Comparison of ENCODE assay signal across 8 cellular contexts in genomic region chr9:35658894-35659220, GRCh38. TPM values are rescaled to one million over a fixed set of nuclear protein-coding genes. Genes with fewer than 3 reads are reported as not detected.
DNase-seq lines count a peak whose midpoint lies in the region; ATAC-seq, FAIRE-seq and TF ChIP-seq lines count a peak whose summit lies in the region.

No MANE protein-coding gene starts in this region.

- in situ Hi-C loops in Panc1 (cut with HindIII; ENCODE audit: low pct_unique_long_range_greater_than_20kb, low sequenced_read_pairs): no loop called here

- ATAC-seq in A549 (peak; percentile 12 to 22), Panc1 (peak; percentile 32), HG03432 (IDR thresholded peaks at IDR 0.05; ENCODE audit: unreplicated experiment) (no peak), HG03095 (IDR thresholded peaks at IDR 0.05; ENCODE audit: unreplicated experiment) (no peak)

- H3K4me1 ChIP-seq in A549: peaks cover 27% of the 10 kb centered on the region
- H3K4me1 ChIP-seq in Panc1 (ENCODE audit: control insufficient read depth, insufficient read depth, low read length): peaks cover 49% of the 10 kb centered on the region
- peaks cover 8% of the 10 kb centered on the region for H3K4me1 ChIP-seq in ectodermal cell (ENCODE audit: control insufficient read depth, insufficient read depth, low read length)
- H3K4me1 ChIP-seq in mononuclear cell (ENCODE audit: insufficient read depth, low read length): peaks cover 69% of the 10 kb centered on the region

- no peak for TF ChIP-seq CTCF in A549 (IDR thresholded peaks at IDR 0.05)
- TF ChIP-seq CTCF in GM06990 (IDR thresholded peaks at IDR 0.05; ENCODE audit: insufficient read depth, low read length, poor library complexity, severe bottlenecking): no peak
- no peak for TF ChIP-seq CTCF in Panc1 (IDR thresholded peaks at IDR 0.05)

- DNase-seq in A549 (ENCODE audit: low read depth in 1 of 2, low spot score in 1 of 2) (peak in 1 of 2 experiments; percentile 67), GM06990 (ENCODE audit: extremely low read depth, insufficient read length) (no peak), Panc1 (ENCODE audit: low read depth, low spot score) (no peak), HTR-8/SVneo (ENCODE audit: insufficient read length, low spot score) (no peak)

- POLR2A ChIA-PET in A549 (lab: Yijun Ruan, JAX) (interaction anchor here (1.6 to 3.1 kb wide), 6 partner anchors 9 to 90 kb away, joined by 5 to 38 read pairs (median 8); partner anchors contain the start of genes CREB3, GBA2, RGP1 and TESK1), Panc1 (lab: Charles Lee) (interaction anchor here (0.7 to 1.6 kb wide), 5 partner anchors 21 to 74 kb away, joined by 3 to 4 read pairs (median 3); partner anchors contain the start of genes CREB3 and TLN1)

- H3K36me3 ChIP-seq in GM06990 (ENCODE audit: control insufficient read depth, insufficient read depth, low read length) (peaks cover 12% of the 10 kb centered on the region), Panc1 (ENCODE audit: control insufficient read depth, insufficient read depth, low read length) (peaks cover 3% of the 10 kb centered on the region), ectodermal cell (ENCODE audit: control insufficient read depth, insufficient read depth, low read length) (peaks cover 24% of the 10 kb centered on the region)

- peak overlapping the region; percentile 93 to 98 for H3K27ac ChIP-seq in A549
- peak overlapping the region; percentile 94 for H3K27ac ChIP-seq in Panc1 (ENCODE audit: low read length)
- no peak overlapping the region for H3K27ac ChIP-seq in ectodermal cell (ENCODE audit: insufficient read depth, low read depth, low read length, poor library complexity, severe bottlenecking)

- TF ChIP-seq RAD21 in A549 (conservative IDR thresholded peaks at IDR 0.05 in 1 of 2, IDR thresholded peaks at IDR 0.05 in 1 of 2): no peak

- CTCF ChIA-PET in A549 (lab: Yijun Ruan, JAX): interaction anchor here (0.7 to 21.5 kb wide), 19 partner anchors 12 to 223 kb away, joined by 3 to 498 read pairs (median 5); partner anchors contain the start of genes CA9, CREB3, MSMP and RUSC2
- CTCF ChIA-PET in Panc1 (lab: Charles Lee): interaction anchor here (0.8 to 1.0 kb wide), 3 partner anchors 9 to 74 kb away, joined by 3 to 4 read pairs (median 4); partner anchors contain the start of genes CREB3 and TLN1

- TF ChIP-seq EP300 in A549 (IDR thresholded peaks at IDR 0.05): no peak

- no TSS peak for BruUV-seq in Panc1 (replicated peaks; lab: Mats Ljungman, UMichigan)

- H3K4me2 ChIP-seq in A549: peak overlapping the region; percentile 79

- intact Hi-C loops in Panc1 (cut with micrococcal nuclease; ENCODE audit: unreplicated experiment): loop anchor here (5.0 to 10.0 kb wide), 3 partner anchors 33 to 156 kb away; partner anchors contain the start of genes HINT2 and SPAG8

- no peak for FAIRE-seq in A549 (lab: Jason Lieb, UNC)
- no peak for FAIRE-seq in HTR-8/SVneo (lab: Jason Lieb, UNC)

- H3K4me3 ChIP-seq in A549 (peak overlapping the region; percentile 68), GM06990 (replicated peaks; ENCODE audit: low read depth, low read length) (peak overlapping the region; percentile 96), Panc1 (ENCODE audit: low read depth in 2 of 2, low read length in 2 of 2) (peak overlapping the region; percentile 64 to 70), ectodermal cell (ENCODE audit: insufficient read depth, low read depth, low read length) (peak overlapping the region; percentile 84), mononuclear cell (ENCODE audit: low read length) (peak overlapping the region; percentile 87)

- TF ChIP-seq POLR2A in A549 (IDR thresholded peaks at IDR 0.05; ENCODE audit: low read length): no peak

- no peaks in the 10 kb centered on the region for H3K9me3 ChIP-seq in A549
- H3K9me3 ChIP-seq in Panc1 (ENCODE audit: control insufficient read depth, insufficient read depth, low read depth, low read length): no peaks in the 10 kb centered on the region
- no peaks in the 10 kb centered on the region for H3K9me3 ChIP-seq in ectodermal cell (ENCODE audit: control insufficient read depth, low read length)
- H3K9me3 ChIP-seq in mononuclear cell (ENCODE audit: low read depth, low read length): no peaks in the 10 kb centered on the region

- H3K27me3 ChIP-seq in GM06990 (replicated peaks; ENCODE audit: control insufficient read depth, insufficient read depth, low read length) (no peaks in the 10 kb centered on the region), Panc1 (ENCODE audit: control insufficient read depth, insufficient read depth, low read length) (no peaks in the 10 kb centered on the region), ectodermal cell (ENCODE audit: control insufficient read depth, insufficient read depth, low read length, poor library complexity, severe bottlenecking) (peaks cover 10% of the 10 kb centered on the region), mononuclear cell (ENCODE audit: insufficient read depth, low read length) (no peaks in the 10 kb centered on the region)

- 0% methylated on average over 4 of the region's 4 CpGs for WGBS in A549 (ENCODE audit: missing lambda C conversion rate)
- WGBS in ectodermal cell, 2 experiments: 8 to 13% methylated on average over 4 of the region's 4 CpGs

TF ChIP-seq in A549, 52 proteins besides CTCF, POLR2A, EP300 and RAD21:
- TF ChIP-seq BHLHE40 (IDR thresholded peaks at IDR 0.05; ENCODE audit: low read depth, low read length): 0 out of 2 replicates have a peak, but pooled peaks have one; percentile 7
- no peak for TF ChIP-seq CEBPB (IDR thresholded peaks at IDR 0.05)

RNA-seq across cellular contexts. Expression of gene CCDC107, which starts 0.8 kb away (rescaled TPM):
- polyA plus RNA-seq in A549 (2011; rRNA removed) (11.0 and 13.3 TPM in 2 replicates), A549 (2017; fragmentation: RNase III; extraction: RNeasy Plus Mini Kit Qiagen cat#74134 plus additional on column Dnase treatment) (20.4 to 21.9 TPM (median 20.7 TPM) in 3 replicates)
- 24.8 and 25.7 TPM in 2 replicates for polyA plus RNA-seq in A549 (2012; cell fraction: cytosol; rRNA removed)
- 16.2 and 17.0 TPM in 2 replicates for polyA plus RNA-seq in A549 (2012; cell fraction: nucleus; rRNA removed)
- polyA minus RNA-seq in A549 (2011; rRNA and poly(A)+ RNA removed): 6.2 and 9.3 TPM in 2 replicates
- total RNA-seq in Panc1 (2021; ENCODE audit: unreplicated experiment) (39.9 TPM), mononuclear cell (6.9 TPM)
- 87.7 TPM for polyA plus RNA-seq in Panc1 (2012; ENCODE audit: insufficient read length)
- polyA plus RNA-seq in ectodermal cell (2013, experiment 1 of 4): 14.5 TPM
- polyA plus RNA-seq in ectodermal cell (2013, experiment 2 of 4): 12.9 TPM
- 16.5 TPM for polyA plus RNA-seq in ectodermal cell (2013, experiment 3 of 4)
- polyA plus RNA-seq in ectodermal cell (2013, experiment 4 of 4): 16.4 TPM

RNA-seq across cellular contexts. Expression of gene RMRP, which starts 1.0 kb away (rescaled TPM):
- 80.2 and 257 TPM in 2 replicates for polyA plus RNA-seq in A549 (2011; rRNA removed)
- 70.8 and 88.5 TPM in 2 replicates for polyA plus RNA-seq in A549 (2012; cell fraction: cytosol; rRNA removed)
- polyA plus RNA-seq in A549 (2012; cell fraction: nucleus; rRNA removed): 313 TPM in 1 of 2 replicates, not detected in the other
- polyA plus RNA-seq in A549 (2017; fragmentation: RNase III; extraction: RNeasy Plus Mini Kit Qiagen cat#74134 plus additional on column Dnase treatment): 14.7 TPM in 1 of 3 replicates, not detected in the others
- 13,550 and 18,381 TPM in 2 replicates for polyA minus RNA-seq in A549 (2011; rRNA and poly(A)+ RNA removed)
- 29,896 TPM for total RNA-seq in Panc1 (2021; ENCODE audit: unreplicated experiment)
- polyA plus RNA-seq in Panc1 (2012; ENCODE audit: insufficient read length): 43.7 TPM
- 6,931 TPM for polyA plus RNA-seq in ectodermal cell (2013, experiment 1 of 4)
- 5,776 TPM for polyA plus RNA-seq in ectodermal cell (2013, experiment 2 of 4)
- polyA plus RNA-seq in ectodermal cell (2013, experiment 3 of 4): 12,572 TPM
- 8,224 TPM for polyA plus RNA-seq in ectodermal cell (2013, experiment 4 of 4)
- total RNA-seq in mononuclear cell: 37,843 TPM

RNA-seq across cellular contexts. Expression of gene ARHGEF39, which starts 6.1 kb away (rescaled TPM):
- 17.6 and 21.4 TPM in 2 replicates for polyA plus RNA-seq in A549 (2011; rRNA removed)
- 18.5 and 21.2 TPM in 2 replicates for polyA plus RNA-seq in A549 (2012; cell fraction: cytosol; rRNA removed)
- polyA plus RNA-seq in A549 (2012; cell fraction: nucleus; rRNA removed): 55.0 and 61.4 TPM in 2 replicates
- 16.7 to 19.5 TPM (median 18.3 TPM) in 3 replicates for polyA plus RNA-seq in A549 (2017; fragmentation: RNase III; extraction: RNeasy Plus Mini Kit Qiagen cat#74134 plus additional on column Dnase treatment)
- 24.9 and 27.1 TPM in 2 replicates for polyA minus RNA-seq in A549 (2011; rRNA and poly(A)+ RNA removed)
- 34.0 TPM for total RNA-seq in Panc1 (2021; ENCODE audit: unreplicated experiment)
- 15.0 TPM for polyA plus RNA-seq in Panc1 (2012; ENCODE audit: insufficient read length)
- 21.8 TPM for polyA plus RNA-seq in ectodermal cell (2013, experiment 1 of 4)
- polyA plus RNA-seq in ectodermal cell (2013, experiment 2 of 4): 18.0 TPM
- polyA plus RNA-seq in ectodermal cell (2013, experiment 3 of 4): 18.9 TPM
- polyA plus RNA-seq in ectodermal cell (2013, experiment 4 of 4): 20.5 TPM
- total RNA-seq in mononuclear cell: 0.10 TPM

RNA-seq across cellular contexts. Expression of gene SIT1, which starts 8.1 kb away (rescaled TPM):
- polyA plus RNA-seq in A549 (2011; rRNA removed) (not detected in 2 replicates), A549 (2017; fragmentation: RNase III; extraction: RNeasy Plus Mini Kit Qiagen cat#74134 plus additional on column Dnase treatment) (not detected in 3 replicates)
- not detected in 2 replicates for polyA plus RNA-seq in A549 (2012; cell fraction: cytosol; rRNA removed)
- not detected in 2 replicates for polyA plus RNA-seq in A549 (2012; cell fraction: nucleus; rRNA removed)
- polyA minus RNA-seq in A549 (2011; rRNA and poly(A)+ RNA removed): not detected in 2 replicates
- total RNA-seq in Panc1 (2021; ENCODE audit: unreplicated experiment) (not detected), mononuclear cell (9.6 TPM)
- not detected for polyA plus RNA-seq in Panc1 (2012; ENCODE audit: insufficient read length)
- polyA plus RNA-seq in ectodermal cell (2013, experiment 1 of 4): 0.78 TPM
- polyA plus RNA-seq in ectodermal cell (2013, experiment 2 of 4): 1.00 TPM
- 0.64 TPM for polyA plus RNA-seq in ectodermal cell (2013, experiment 3 of 4)
- 0.61 TPM for polyA plus RNA-seq in ectodermal cell (2013, experiment 4 of 4)

RNA-seq across cellular contexts. Expression of gene CA9, which starts 14.9 kb away (rescaled TPM):
- 16.3 and 32.9 TPM in 2 replicates for polyA plus RNA-seq in A549 (2011; rRNA removed)
- polyA plus RNA-seq in A549 (2012; cell fraction: cytosol; rRNA removed): 2.8 and 3.1 TPM in 2 replicates
- 4.2 and 7.7 TPM in 2 replicates for polyA plus RNA-seq in A549 (2012; cell fraction: nucleus; rRNA removed)
- 2.5 to 5.6 TPM (median 4.5 TPM) in 3 replicates for polyA plus RNA-seq in A549 (2017; fragmentation: RNase III; extraction: RNeasy Plus Mini Kit Qiagen cat#74134 plus additional on column Dnase treatment)
- 7.8 and 13.3 TPM in 2 replicates for polyA minus RNA-seq in A549 (2011; rRNA and poly(A)+ RNA removed)
- total RNA-seq in Panc1 (2021; ENCODE audit: unreplicated experiment): 0.31 TPM
- 1.1 TPM for polyA plus RNA-seq in Panc1 (2012; ENCODE audit: insufficient read length)
- 0.76 TPM for polyA plus RNA-seq in ectodermal cell (2013, experiment 1 of 4)
- 0.84 TPM for polyA plus RNA-seq in ectodermal cell (2013, experiment 2 of 4)
- 0.53 TPM for polyA plus RNA-seq in ectodermal cell (2013, experiment 3 of 4)
- polyA plus RNA-seq in ectodermal cell (2013, experiment 4 of 4): 0.69 TPM
- not detected for total RNA-seq in mononuclear cell

Comparison
In these comparisons a context has a peak if more than half of its experiments do, and no peak if none do; other contexts are left out.
1. ATAC-seq: peak in A549 (2 of 2) and Panc1 (single experiment); none in HG03432 (single experiment) and HG03095 (single experiment).
2. RNA of gene ARHGEF39, which starts 6.1 kb away (total RNA-seq): 34.0 TPM in Panc1 (single experiment); 0.10 TPM in mononuclear cell (single experiment); every median in the first group is over 10 times any median in the second.
3. Peak in every context shown above with its lines, with median percentiles within 50 percentile points of each other: H3K4me3 ChIP-seq.